In the genomic region with DNA sequence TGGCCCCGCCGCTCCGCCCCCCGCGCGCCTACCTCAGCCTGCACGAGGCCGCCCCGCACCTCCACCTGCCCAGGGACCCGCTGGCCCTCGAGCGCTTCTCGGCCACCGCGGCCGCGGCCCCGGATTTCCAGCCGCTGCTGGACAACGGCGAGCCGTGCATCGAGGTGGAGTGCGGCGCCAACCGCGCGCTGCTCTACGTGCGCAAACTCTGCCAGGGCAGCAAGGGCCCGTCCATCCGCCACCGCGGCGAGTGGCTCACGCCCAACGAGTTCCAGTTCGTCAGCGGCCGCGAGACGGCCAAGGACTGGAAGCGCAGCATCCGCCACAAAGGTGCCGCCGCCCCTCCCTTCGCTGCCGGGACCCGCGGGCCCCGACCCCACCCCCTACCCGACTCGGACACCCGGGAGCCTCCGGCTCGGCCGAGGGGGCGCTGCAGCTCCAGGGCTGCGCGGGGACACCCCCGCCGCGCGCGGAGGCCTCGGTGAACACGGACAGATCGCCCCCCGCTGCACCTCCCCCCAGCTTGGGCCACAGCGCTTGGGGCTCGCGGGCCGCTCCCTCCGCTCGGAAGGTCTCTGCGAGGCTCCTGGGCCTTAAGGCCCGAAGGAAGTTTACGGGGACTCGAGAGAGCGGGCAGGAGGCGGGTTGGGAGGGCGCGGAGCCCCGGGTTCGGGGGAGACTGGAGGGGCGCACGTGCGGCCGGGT, we compare ENCODE assay signal across 8 cellular contexts. TPM values are rescaled to one million over a fixed set of nuclear protein-coding genes. Genes with fewer than 3 reads are reported as not detected.
A peak's percentile ranks its signal among the peaks of the same experiment; 100 is the strongest.
DNase-seq lines count a peak whose midpoint lies in the region; ATAC-seq and TF ChIP-seq lines count a peak whose summit lies in the region.

No MANE protein-coding gene starts in this region.

- H3K4me1 Mint-ChIP-seq in natural killer cell: peaks cover 0 to 10% of the 10 kb centered on the region in 2 donors
- H3K4me1 Mint-ChIP-seq in natural killer cell treated with Interleukin-12 subunit alpha and Interleukin-12 subunit beta and Interleukin-15 and Interleukin-18, amount 100 ng/mL, for 72 hours (ENCODE audit: low read depth in 2 of 2): peaks cover 4 to 12% of the 10 kb centered on the region in 2 donors
- peaks cover 15% of the 10 kb centered on the region for H3K4me1 Mint-ChIP-seq in activated CD8-positive, alpha-beta T cell treated with anti-CD3 and anti-CD28 coated beads for 36 hours (ENCODE audit: low read depth)

- 0 to 1% methylated on average over 74 to 89 of the region's 89 CpGs for WGBS in aorta, 2 donors

- no peaks in the 10 kb centered on the region for H3K27me3 ChIP-seq in adipocyte (replicated peaks; ENCODE audit: control insufficient read depth, insufficient read depth, low read length)
- H3K27me3 ChIP-seq in left lung: peaks cover 42 to 98% of the 10 kb centered on the region in 2 donors
- H3K27me3 ChIP-seq in aorta (ENCODE audit: control insufficient read depth in 1 of 2, insufficient read depth in 2 of 2, low read length in 1 of 2): no peaks in the 10 kb centered on the region

- no peaks in the 10 kb centered on the region for H3K36me3 Mint-ChIP-seq in natural killer cell
- H3K36me3 Mint-ChIP-seq in natural killer cell treated with Interleukin-12 subunit alpha and Interleukin-12 subunit beta and Interleukin-15 and Interleukin-18, amount 100 ng/mL, for 72 hours: no peaks in the 10 kb centered on the region
- no peaks in the 10 kb centered on the region for H3K36me3 Mint-ChIP-seq in activated CD8-positive, alpha-beta T cell treated with anti-CD3 and anti-CD28 coated beads for 36 hours (ENCODE audit: low read depth)

- no peaks in the 10 kb centered on the region for H3K9me3 ChIP-seq in adipocyte (ENCODE audit: control insufficient read depth, low read length)
- no peaks in the 10 kb centered on the region for H3K9me3 ChIP-seq in left lung
- no peaks in the 10 kb centered on the region for H3K9me3 ChIP-seq in aorta (ENCODE audit: control insufficient read depth, low read length)

- CTCF ChIA-PET in activated CD8-positive, alpha-beta T cell treated with anti-CD3 and anti-CD28 coated beads for 36 hours (lab: Charles Lee): no interaction called here

- H3K9me3 Mint-ChIP-seq in natural killer cell: no peaks in the 10 kb centered on the region
- no peaks in the 10 kb centered on the region for H3K9me3 Mint-ChIP-seq in natural killer cell treated with Interleukin-12 subunit alpha and Interleukin-12 subunit beta and Interleukin-15 and Interleukin-18, amount 100 ng/mL, for 72 hours
- H3K9me3 Mint-ChIP-seq in activated CD8-positive, alpha-beta T cell treated with anti-CD3 and anti-CD28 coated beads for 36 hours: no peaks in the 10 kb centered on the region

- intact Hi-C loops in natural killer cell (cut with micrococcal nuclease) (no loop called here), left lung (cut with DNase I) (no loop called here), aorta (cut with DNase I) (loop anchor here in 1 of 2 donors (2.0 to 10.0 kb wide), 2 partner anchors 16 to 80 kb away; a partner anchor contains a TSS)
- intact Hi-C loops in activated CD8-positive, alpha-beta T cell treated with anti-CD3 and anti-CD28 coated beads for 36 hours (cut with micrococcal nuclease): no loop called here

- DNase-seq in natural killer cell: no peak
- DNase-seq in natural killer cell treated with Interleukin-12 subunit alpha and Interleukin-12 subunit beta and Interleukin-15 and Interleukin-18, amount 100 ng/mL, for 72 hours (ENCODE audit: low spot score): no peak
- DNase-seq in adipocyte (ENCODE audit: low read depth): peak; percentile 67
- DNase-seq in left lung: no peak
- peak in 1 of 2 donors; percentile 89 for DNase-seq in aorta
- DNase-seq in activated CD4-positive, CD25-positive, alpha-beta regulatory T cell (lab: John Stamatoyannopoulos, UW): no peak
- no peak for DNase-seq in NCI-H187 treated with DMSO at 0.1 percent for 48 hours (lab: John Stamatoyannopoulos, UW)
- no peak for DNase-seq in activated CD8-positive, alpha-beta T cell treated with anti-CD3 and anti-CD28 coated beads for 36 hours

- ATAC-seq in natural killer cell: peak in 2 of 3 donors; percentile 16 to 23
- ATAC-seq in natural killer cell treated with Interleukin-12 subunit alpha and Interleukin-12 subunit beta and Interleukin-15 and Interleukin-18, amount 100 ng/mL, for 72 hours: no peak
- peak; percentile 4 for ATAC-seq in left lung
- ATAC-seq in aorta (ENCODE audit: low FRiP score): no peak
- no peak for ATAC-seq in activated CD8-positive, alpha-beta T cell treated with anti-CD3 and anti-CD28 coated beads for 36 hours

- H3K9ac ChIP-seq in adipocyte (ENCODE audit: low read length): peak overlapping the region; percentile 80

- TF ChIP-seq CTCF in natural killer cell (IDR thresholded peaks at IDR 0.05) (no peak), left lung (IDR thresholded peaks at IDR 0.05) (no peak)
- no peak for TF ChIP-seq CTCF in activated CD8-positive, alpha-beta T cell treated with anti-CD3 and anti-CD28 coated beads for 36 hours (IDR thresholded peaks at IDR 0.05)

- H3K4me3 Mint-ChIP-seq in natural killer cell: peak overlapping the region; percentile 56
- no peak overlapping the region for H3K4me3 Mint-ChIP-seq in natural killer cell treated with Interleukin-12 subunit alpha and Interleukin-12 subunit beta and Interleukin-15 and Interleukin-18, amount 100 ng/mL, for 72 hours
- no peak overlapping the region for H3K4me3 Mint-ChIP-seq in activated CD8-positive, alpha-beta T cell treated with anti-CD3 and anti-CD28 coated beads for 36 hours

- no peak overlapping the region for H3K27ac ChIP-seq in left lung
- H3K27ac ChIP-seq in aorta (ENCODE audit: low read depth in 1 of 2, low read length in 2 of 2): no peak overlapping the region

- peaks cover 33% of the 10 kb centered on the region for H3K4me1 ChIP-seq in adipocyte (ENCODE audit: control insufficient read depth, insufficient read depth, low read length)
- H3K4me1 ChIP-seq in left lung: peaks cover 22 to 47% of the 10 kb centered on the region in 2 donors
- no peaks in the 10 kb centered on the region for H3K4me1 ChIP-seq in aorta (ENCODE audit: control insufficient read depth in 1 of 2, insufficient read depth in 2 of 2, low read length in 2 of 2)

- H3K4me3 ChIP-seq in adipocyte (ENCODE audit: low read length) (peak overlapping the region; percentile 76), left lung (peak overlapping the region; percentile 36 to 44), aorta (ENCODE audit: low read length in 2 of 2) (peak overlapping the region; percentile 23)

- peaks cover 20 to 35% of the 10 kb centered on the region in 2 donors for H3K27me3 Mint-ChIP-seq in natural killer cell (ENCODE audit: low read depth in 2 of 2)
- H3K27me3 Mint-ChIP-seq in natural killer cell treated with Interleukin-12 subunit alpha and Interleukin-12 subunit beta and Interleukin-15 and Interleukin-18, amount 100 ng/mL, for 72 hours: peaks cover 13 to 24% of the 10 kb centered on the region in 2 donors
- peaks cover 49% of the 10 kb centered on the region for H3K27me3 Mint-ChIP-seq in activated CD8-positive, alpha-beta T cell treated with anti-CD3 and anti-CD28 coated beads for 36 hours

- POLR2A ChIA-PET in activated CD8-positive, alpha-beta T cell treated with anti-CD3 and anti-CD28 coated beads for 36 hours (lab: Charles Lee): no interaction called here

- H3K27ac Mint-ChIP-seq in natural killer cell: no peak overlapping the region
- no peak overlapping the region for H3K27ac Mint-ChIP-seq in natural killer cell treated with Interleukin-12 subunit alpha and Interleukin-12 subunit beta and Interleukin-15 and Interleukin-18, amount 100 ng/mL, for 72 hours
- H3K27ac Mint-ChIP-seq in activated CD8-positive, alpha-beta T cell treated with anti-CD3 and anti-CD28 coated beads for 36 hours: no peak overlapping the region

- no peaks in the 10 kb centered on the region for H3K36me3 ChIP-seq in adipocyte (ENCODE audit: control insufficient read depth, insufficient read depth, low read length, severe bottlenecking)
- no peaks in the 10 kb centered on the region for H3K36me3 ChIP-seq in left lung
- H3K36me3 ChIP-seq in aorta (ENCODE audit: control insufficient read depth in 1 of 2, insufficient read depth in 2 of 2, low read length in 1 of 2): no peaks in the 10 kb centered on the region

RNA-seq across cellular contexts. Expression of a gene that starts 1.0 kb away (rescaled TPM):
- total RNA-seq in natural killer cell: not detected
- total RNA-seq in natural killer cell treated with Interleukin-12 subunit alpha and Interleukin-12 subunit beta and Interleukin-15 and Interleukin-18, amount 100 ng/mL, for 72 hours: not detected
- 10 to 100 TPM in 1 of 2 donors, 1 to 10 TPM in 1; 7.1 to 49.7 TPM for total RNA-seq in left lung
- 10 to 100 TPM; 30.1 to 44.3 TPM for total RNA-seq in aorta
- polyA plus RNA-seq in aorta: 1 to 10 TPM; 2.6 to 7.2 TPM
- total RNA-seq in activated CD8-positive, alpha-beta T cell treated with anti-CD3 and anti-CD28 coated beads for 36 hours: not detected

RNA-seq across cellular contexts. Expression of a gene that starts 34.3 kb away (rescaled TPM):
- total RNA-seq in natural killer cell (10 to 100 TPM; 61.4 to 66.0 (median 61.8) TPM), left lung (10 to 100 TPM; 44.9 to 76.8 TPM), aorta (10 to 100 TPM; 35.8 to 41.4 TPM)
- 100 to 1,000 TPM; 113 to 143 TPM for total RNA-seq in natural killer cell treated with Interleukin-12 subunit alpha and Interleukin-12 subunit beta and Interleukin-15 and Interleukin-18, amount 100 ng/mL, for 72 hours
- polyA plus RNA-seq in aorta: 10 to 100 TPM; 17.3 to 55.5 TPM
- 100 to 1,000 TPM; 138 to 139 TPM for total RNA-seq in activated CD8-positive, alpha-beta T cell treated with anti-CD3 and anti-CD28 coated beads for 36 hours

RNA-seq across cellular contexts. Expression of a gene that starts 35.6 kb away (rescaled TPM):
- total RNA-seq in natural killer cell: 10 to 100 TPM; 17.8 to 33.5 (median 22.4) TPM
- total RNA-seq in natural killer cell treated with Interleukin-12 subunit alpha and Interleukin-12 subunit beta and Interleukin-15 and Interleukin-18, amount 100 ng/mL, for 72 hours: 10 to 100 TPM; 19.0 to 27.9 TPM
- 10 to 100 TPM; 11.8 to 17.9 TPM for total RNA-seq in left lung
- 10 to 100 TPM; 10.0 to 19.9 TPM for total RNA-seq in aorta
- polyA plus RNA-seq in aorta: 10 to 100 TPM in 1 of 2 donors, 1 to 10 TPM in 1; 2.8 to 40.5 TPM
- total RNA-seq in activated CD8-positive, alpha-beta T cell treated with anti-CD3 and anti-CD28 coated beads for 36 hours: 10 to 100 TPM; 27.8 to 31.2 TPM

RNA-seq across cellular contexts. Expression of a gene that starts 41.5 kb away (rescaled TPM):
- total RNA-seq in natural killer cell (1 to 10 TPM; 1.3 to 1.9 (median 1.3) TPM), left lung (1 to 10 TPM; 3.8 to 5.1 TPM), aorta (1 to 10 TPM in 1 of 2 donors, under 1 TPM in 1; 0.52 to 1.2 TPM)
- total RNA-seq in natural killer cell treated with Interleukin-12 subunit alpha and Interleukin-12 subunit beta and Interleukin-15 and Interleukin-18, amount 100 ng/mL, for 72 hours: 1 to 10 TPM; 1.4 TPM
- polyA plus RNA-seq in aorta: under 1 TPM; 0.13 to 0.61 TPM
- 1 to 10 TPM; 1.0 to 1.3 TPM for total RNA-seq in activated CD8-positive, alpha-beta T cell treated with anti-CD3 and anti-CD28 coated beads for 36 hours

RNA-seq across cellular contexts. Expression of a gene that starts 57.1 kb away (rescaled TPM):
- total RNA-seq in natural killer cell: not detected
- not detected for total RNA-seq in natural killer cell treated with Interleukin-12 subunit alpha and Interleukin-12 subunit beta and Interleukin-15 and Interleukin-18, amount 100 ng/mL, for 72 hours
- not detected for total RNA-seq in left lung
- total RNA-seq in aorta: under 1 TPM; 0.42 to 0.49 TPM
- polyA plus RNA-seq in aorta: 1 to 10 TPM in 1 of 2 donors, under 1 TPM in 1; 0.50 to 1.5 TPM
- not detected for total RNA-seq in activated CD8-positive, alpha-beta T cell treated with anti-CD3 and anti-CD28 coated beads for 36 hours

Comparison
In these comparisons a context has a peak if more than half of its experiments do, and no peak if none do; other contexts are left out.
1. ATAC-seq: peak in natural killer cell (2 of 3) and left lung (single experiment); none in natural killer cell treated with Interleukin-12 subunit alpha and Interleukin-12 subunit beta and Interleukin-15 and Interleukin-18, amount 100 ng/mL, for 72 hours (0 of 2), aorta (single experiment) and activated CD8-positive, alpha-beta T cell treated with anti-CD3 and anti-CD28 coated beads for 36 hours (single experiment).
2. H3K4me3 ChIP-seq: peak in every context shown above with its lines; median percentile 76 in adipocyte; 40 in left lung; 23 in aorta.
3. RNA of a gene that starts 1.0 kb away (total RNA-seq): 7.1 to 49.7 TPM in left lung and 30.1 to 44.3 TPM in aorta; not detected in natural killer cell treated with Interleukin-12 subunit alpha and Interleukin-12 subunit beta and Interleukin-15 and Interleukin-18, amount 100 ng/mL, for 72 hours, not detected in activated CD8-positive, alpha-beta T cell treated with anti-CD3 and anti-CD28 coated beads for 36 hours and not detected in natural killer cell; every median in the first group is over 4 times any median in the second.